Comparison of ENCODE assay signal across 1 cellular context in genomic region chr16:57606847-57607501, GRCh38.
A peak's percentile ranks its signal among the peaks of the same experiment; 100 is the strongest.
TF ChIP-seq lines count a peak whose summit lies in the region.

No MANE protein-coding gene starts in this region.

TF ChIP-seq in HepG2, 621 proteins besides CTCF, POLR2A, EP300 and RAD21 (continued from another document and continues in another):
- TF ChIP-seq HNF4A (CRISPR knock-in tag; IDR thresholded peaks at IDR 0.05) (peak; percentile 95), ZNF30 (CRISPR knock-in tag; IDR thresholded peaks at IDR 0.05) (no peak), ZNF33A (CRISPR knock-in tag; IDR thresholded peaks at IDR 0.05; ENCODE audit: borderline replicate concordance) (no peak), FOXC1 (CRISPR knock-in tag; IDR thresholded peaks at IDR 0.05; ENCODE audit: borderline replicate concordance) (peak; percentile 61; the same call in 1 of the 2 replicates), IKZF5 (CRISPR knock-in tag; IDR thresholded peaks at IDR 0.05) (peak; percentile 78; the same call in 1 of the 2 replicates), SALL1 (CRISPR knock-in tag; IDR thresholded peaks at IDR 0.05) (peak; percentile 96), ELF1 (CRISPR knock-in tag; IDR thresholded peaks at IDR 0.05) (peak; percentile 52; the same call in 1 of the 2 replicates), RARA (CRISPR knock-in tag; IDR thresholded peaks at IDR 0.05) (peak; percentile 51; the same call in 1 of the 2 replicates), ZMYM4 (CRISPR knock-in tag; IDR thresholded peaks at IDR 0.05) (peak; percentile 70), ZNF709 (CRISPR knock-in tag; IDR thresholded peaks at IDR 0.05) (no peak), ZNF264 (CRISPR knock-in tag; IDR thresholded peaks at IDR 0.05) (peak; percentile 68; the same call in 1 of the 2 replicates), RBM22 (optimal IDR thresholded peaks at IDR 0.05; ENCODE audit: low read length) (peak; percentile 54), CBX2 (IDR thresholded peaks at IDR 0.05; ENCODE audit: low read depth, low read length) (no peak), CBX2 (CRISPR knock-in tag; IDR thresholded peaks at IDR 0.05; ENCODE audit: low read depth) (peak; percentile 85; the same call in 1 of the 2 replicates), PITX1 (CRISPR knock-in tag; IDR thresholded peaks at IDR 0.05) (peak; percentile 75; the same call in 1 of the 2 replicates), CCAR2 (optimal IDR thresholded peaks at IDR 0.05; ENCODE audit: low read depth, low read length) (no peak), ZNF724P (CRISPR knock-in tag; IDR thresholded peaks at IDR 0.05; ENCODE audit: borderline replicate concordance) (peak; percentile 92; the same call in 1 of the 2 replicates), ZNF574 (CRISPR knock-in tag; IDR thresholded peaks at IDR 0.05) (peak; percentile 58), ATF1 (CRISPR knock-in tag; IDR thresholded peaks at IDR 0.05) (no peak), MEIS2 (CRISPR knock-in tag; IDR thresholded peaks at IDR 0.05) (no peak; the same call in 1 of the 2 replicates), SAP130 (CRISPR knock-in tag; IDR thresholded peaks at IDR 0.05; ENCODE audit: low read depth) (peak; percentile 20; the same call in 1 of the 2 replicates), HDAC1 (CRISPR knock-in tag; IDR thresholded peaks at IDR 0.05) (peak; percentile 86), RBFOX2 (IDR thresholded peaks at IDR 0.05; ENCODE audit: low read depth, low read length) (peak; percentile 75), HNRNPL (IDR thresholded peaks at IDR 0.05; ENCODE audit: low read depth, low read length) (peak; percentile 99), NKX3-1 (CRISPR knock-in tag; IDR thresholded peaks at IDR 0.05) (no peak), HMG20B (CRISPR knock-in tag; conservative IDR thresholded peaks at IDR 0.05) (peak; percentile 55), ZNF768 (CRISPR knock-in tag; IDR thresholded peaks at IDR 0.05) (peak; percentile 82; the same call in 1 of the 2 replicates), CEBPG (CRISPR knock-in tag; IDR thresholded peaks at IDR 0.05) (0 out of 2 replicates have a peak, but pooled peaks have one; percentile 4), REST (IDR thresholded peaks at IDR 0.05; ENCODE audit: borderline replicate concordance in 1 of 2, low read depth in 1 of 2, low read length in 2 of 2) (0 out of 4 replicates have a peak, but pooled peaks of 1 of the 2 experiments have one; percentile 30), BRCA1 (CRISPR knock-in tag; IDR thresholded peaks at IDR 0.05) (no peak), DMAP1 (CRISPR knock-in tag; IDR thresholded peaks at IDR 0.05) (0 out of 2 replicates have a peak, but pooled peaks have one; percentile 40), AKAP8 (CRISPR knock-in tag; IDR thresholded peaks at IDR 0.05) (peak; percentile 72; the same call in 1 of the 2 replicates), MYNN (CRISPR knock-in tag; IDR thresholded peaks at IDR 0.05; ENCODE audit: low read depth) (no peak), GATAD1 (CRISPR knock-in tag; IDR thresholded peaks at IDR 0.05) (0 out of 2 replicates have a peak, but pooled peaks have one; percentile 37), KAT8 (CRISPR knock-in tag; IDR thresholded peaks at IDR 0.05) (0 out of 2 replicates have a peak, but pooled peaks have one; percentile 50), YY1 (IDR thresholded peaks at IDR 0.05; ENCODE audit: insufficient read depth, insufficient replicate concordance, low read depth, low read length) (peak; percentile 55), ZBTB14 (CRISPR knock-in tag; IDR thresholded peaks at IDR 0.05) (no peak), ZNF124 (CRISPR knock-in tag; IDR thresholded peaks at IDR 0.05) (0 out of 2 replicates have a peak, but pooled peaks have one; percentile 18), NR1H2 (CRISPR knock-in tag; IDR thresholded peaks at IDR 0.05; ENCODE audit: borderline replicate concordance, low read depth) (peak; percentile 27; the same call in 1 of the 2 replicates), ZNF792 (CRISPR knock-in tag; IDR thresholded peaks at IDR 0.05) (no peak; the same call in none of the 2 replicates), JARID2 (CRISPR knock-in tag; IDR thresholded peaks at IDR 0.05; ENCODE audit: insufficient replicate concordance) (peak; percentile 79), TEAD3 (CRISPR knock-in tag; optimal IDR thresholded peaks at IDR 0.05; ENCODE audit: borderline replicate concordance) (peak; percentile 63), ARID5B (CRISPR knock-in tag; IDR thresholded peaks at IDR 0.05) (peak; percentile 74), ZNF563 (CRISPR knock-in tag; IDR thresholded peaks at IDR 0.05) (0 out of 2 replicates have a peak, but pooled peaks have one; percentile 25), ATF2 (CRISPR knock-in tag; IDR thresholded peaks at IDR 0.05) (peak; percentile 46; the same call in 1 of the 2 replicates), ZBTB37 (CRISPR knock-in tag; IDR thresholded peaks at IDR 0.05) (peak; percentile 77; the same call in 1 of the 2 replicates), TOPORS (CRISPR knock-in tag; IDR thresholded peaks at IDR 0.05) (0 out of 2 replicates have a peak, but pooled peaks have one; percentile 51), SRSF9 (IDR thresholded peaks at IDR 0.05; ENCODE audit: borderline replicate concordance, insufficient read depth, low read depth, low read length, poor library complexity, severe bottlenecking) (no peak), KMT2A (CRISPR knock-in tag; IDR thresholded peaks at IDR 0.05) (0 out of 2 replicates have a peak, but pooled peaks have one; percentile 19), MED1 (CRISPR knock-in tag; IDR thresholded peaks at IDR 0.05) (peak; percentile 50), AGO1 (IDR thresholded peaks at IDR 0.05; ENCODE audit: low read depth, low read length, poor library complexity, severe bottlenecking) (peak; percentile 49), REPIN1 (CRISPR knock-in tag; IDR thresholded peaks at IDR 0.05; ENCODE audit: borderline replicate concordance, low read depth) (peak; percentile 90; the same call in 1 of the 2 replicates), CREM (IDR thresholded peaks at IDR 0.05) (no peak; the same call in 1 of the 2 replicates), CREM (CRISPR knock-in tag; IDR thresholded peaks at IDR 0.05) (no peak), SMARCE1 (IDR thresholded peaks at IDR 0.05; ENCODE audit: borderline replicate concordance) (no peak), SOX6 (IDR thresholded peaks at IDR 0.05) (no peak), SOX6 (CRISPR knock-in tag; IDR thresholded peaks at IDR 0.05) (peak; percentile 77), JUND (CRISPR knock-in tag; IDR thresholded peaks at IDR 0.05) (0 out of 2 replicates have a peak, but pooled peaks have one; percentile 28)
